8 cellular contexts compared by ENCODE assay signal in genomic region chr18:58552057-58552461, GRCh38.
DNase-seq lines count a peak whose midpoint lies in the region; ATAC-seq and TF ChIP-seq lines count a peak whose summit lies in the region.

No MANE protein-coding gene starts in this region.

- in situ Hi-C loops in brain microvascular endothelial cell (cut with HindIII; ENCODE audit: low pct_ligation_motif_present, low sequenced_read_pairs), result no loop called here

- no peak overlapping the region for H3K27ac ChIP-seq in brain microvascular endothelial cell

- no peaks in the 10 kb centered on the region for H3K36me3 ChIP-seq in GM06990 (ENCODE audit: control insufficient read depth, insufficient read depth, low read length)
- no peaks in the 10 kb centered on the region for H3K36me3 ChIP-seq in brain microvascular endothelial cell (replicated peaks)

- H3K27me3 ChIP-seq in GM06990 (replicated peaks; ENCODE audit: control insufficient read depth, insufficient read depth, low read length) (no peaks in the 10 kb centered on the region), brain microvascular endothelial cell (replicated peaks) (no peaks in the 10 kb centered on the region)

- H3K4me3 ChIP-seq in GM06990 (replicated peaks; ENCODE audit: low read depth, low read length) (no peak overlapping the region), brain microvascular endothelial cell (ENCODE audit: low read depth, low read length) (no peak overlapping the region)

- ATAC-seq in GM19351 (IDR thresholded peaks at IDR 0.05; ENCODE audit: unreplicated experiment) (peak; percentile 80), HG03135 (IDR thresholded peaks at IDR 0.05; ENCODE audit: unreplicated experiment) (peak; percentile 75)

- TF ChIP-seq CTCF in GM06990 (IDR thresholded peaks at IDR 0.05; ENCODE audit: insufficient read depth, low read length, poor library complexity, severe bottlenecking) (no peak), brain microvascular endothelial cell (IDR thresholded peaks at IDR 0.05; ENCODE audit: low read depth, low read length, missing control alignments) (no peak)

- DNase-seq in GM06990 (ENCODE audit: extremely low read depth, insufficient read length) (peak; percentile 66), brain microvascular endothelial cell (peak; percentile 67), ureter (ENCODE audit: low spot score) (no peak), SIG-M5 (lab: John Stamatoyannopoulos, UW) (no peak), NCI-H2107 treated with DMSO at 0.1 percent for 48 hours (lab: John Stamatoyannopoulos, UW; ENCODE audit: unreplicated experiment) (no peak), SIG-M5 treated with dmso at 0.1 percent for 504 hours (lab: John Stamatoyannopoulos, UW; ENCODE audit: unreplicated experiment) (no peak)

Comparison
In these comparisons a context has a peak if more than half of its experiments do, and no peak if none do; other contexts are left out.
1. DNase-seq: peak in GM06990 (single experiment) and brain microvascular endothelial cell (single experiment); none in ureter (single experiment), SIG-M5 (single experiment), NCI-H2107 treated with DMSO at 0.1 percent for 48 hours (single experiment) and SIG-M5 treated with dmso at 0.1 percent for 504 hours (single experiment).